1 cellular context compared by ENCODE assay signal in the genomic region with DNA sequence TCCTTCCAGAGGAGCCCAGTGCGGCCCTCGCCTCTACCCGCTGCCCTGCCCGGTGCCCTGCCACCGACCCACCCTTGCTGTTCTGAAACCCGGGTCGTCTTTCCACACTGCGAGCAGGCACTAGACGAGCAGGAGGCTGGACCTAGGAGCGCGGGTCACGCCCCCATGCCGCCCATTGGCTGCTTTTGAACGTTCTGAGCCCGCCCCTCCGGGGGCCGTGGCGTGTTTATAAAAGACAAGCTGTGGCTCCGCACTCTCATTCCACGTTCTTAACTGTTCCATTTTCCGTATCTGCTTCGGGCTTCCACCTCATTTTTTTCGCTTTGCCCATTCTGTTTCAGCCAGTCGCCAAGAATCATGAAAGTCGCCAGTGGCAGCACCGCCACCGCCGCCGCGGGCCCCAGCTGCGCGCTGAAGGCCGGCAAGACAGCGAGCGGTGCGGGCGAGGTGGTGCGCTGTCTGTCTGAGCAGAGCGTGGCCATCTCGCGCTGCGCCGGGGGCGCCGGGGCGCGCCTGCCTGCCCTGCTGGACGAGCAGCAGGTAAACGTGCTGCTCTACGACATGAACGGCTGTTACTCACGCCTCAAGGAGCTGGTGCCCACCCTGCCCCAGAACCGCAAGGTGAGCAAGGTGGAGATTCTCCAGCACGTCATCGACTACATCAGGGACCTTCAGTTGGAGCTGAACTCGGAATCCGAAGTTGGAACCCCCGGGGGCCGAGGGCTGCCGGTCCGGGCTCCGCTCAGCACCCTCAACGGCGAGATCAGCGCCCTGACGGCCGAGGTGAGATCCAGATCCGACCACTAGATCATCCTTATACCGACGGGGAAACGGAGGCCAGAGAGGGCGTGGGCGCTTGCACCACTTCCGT.
TF ChIP-seq lines count a peak whose summit lies in the region.

A gene with protein sequence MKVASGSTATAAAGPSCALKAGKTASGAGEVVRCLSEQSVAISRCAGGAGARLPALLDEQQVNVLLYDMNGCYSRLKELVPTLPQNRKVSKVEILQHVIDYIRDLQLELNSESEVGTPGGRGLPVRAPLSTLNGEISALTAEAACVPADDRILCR (plus strand): TSS at position 259 of the 871 bp plus-strand sequence. CDS start 99 bp downstream, at position 358.

TF ChIP-seq in K562, 482 proteins besides CTCF, POLR2A, EP300 and RAD21 (continued from another document and continues in another):
- TF ChIP-seq, protein P1, sequence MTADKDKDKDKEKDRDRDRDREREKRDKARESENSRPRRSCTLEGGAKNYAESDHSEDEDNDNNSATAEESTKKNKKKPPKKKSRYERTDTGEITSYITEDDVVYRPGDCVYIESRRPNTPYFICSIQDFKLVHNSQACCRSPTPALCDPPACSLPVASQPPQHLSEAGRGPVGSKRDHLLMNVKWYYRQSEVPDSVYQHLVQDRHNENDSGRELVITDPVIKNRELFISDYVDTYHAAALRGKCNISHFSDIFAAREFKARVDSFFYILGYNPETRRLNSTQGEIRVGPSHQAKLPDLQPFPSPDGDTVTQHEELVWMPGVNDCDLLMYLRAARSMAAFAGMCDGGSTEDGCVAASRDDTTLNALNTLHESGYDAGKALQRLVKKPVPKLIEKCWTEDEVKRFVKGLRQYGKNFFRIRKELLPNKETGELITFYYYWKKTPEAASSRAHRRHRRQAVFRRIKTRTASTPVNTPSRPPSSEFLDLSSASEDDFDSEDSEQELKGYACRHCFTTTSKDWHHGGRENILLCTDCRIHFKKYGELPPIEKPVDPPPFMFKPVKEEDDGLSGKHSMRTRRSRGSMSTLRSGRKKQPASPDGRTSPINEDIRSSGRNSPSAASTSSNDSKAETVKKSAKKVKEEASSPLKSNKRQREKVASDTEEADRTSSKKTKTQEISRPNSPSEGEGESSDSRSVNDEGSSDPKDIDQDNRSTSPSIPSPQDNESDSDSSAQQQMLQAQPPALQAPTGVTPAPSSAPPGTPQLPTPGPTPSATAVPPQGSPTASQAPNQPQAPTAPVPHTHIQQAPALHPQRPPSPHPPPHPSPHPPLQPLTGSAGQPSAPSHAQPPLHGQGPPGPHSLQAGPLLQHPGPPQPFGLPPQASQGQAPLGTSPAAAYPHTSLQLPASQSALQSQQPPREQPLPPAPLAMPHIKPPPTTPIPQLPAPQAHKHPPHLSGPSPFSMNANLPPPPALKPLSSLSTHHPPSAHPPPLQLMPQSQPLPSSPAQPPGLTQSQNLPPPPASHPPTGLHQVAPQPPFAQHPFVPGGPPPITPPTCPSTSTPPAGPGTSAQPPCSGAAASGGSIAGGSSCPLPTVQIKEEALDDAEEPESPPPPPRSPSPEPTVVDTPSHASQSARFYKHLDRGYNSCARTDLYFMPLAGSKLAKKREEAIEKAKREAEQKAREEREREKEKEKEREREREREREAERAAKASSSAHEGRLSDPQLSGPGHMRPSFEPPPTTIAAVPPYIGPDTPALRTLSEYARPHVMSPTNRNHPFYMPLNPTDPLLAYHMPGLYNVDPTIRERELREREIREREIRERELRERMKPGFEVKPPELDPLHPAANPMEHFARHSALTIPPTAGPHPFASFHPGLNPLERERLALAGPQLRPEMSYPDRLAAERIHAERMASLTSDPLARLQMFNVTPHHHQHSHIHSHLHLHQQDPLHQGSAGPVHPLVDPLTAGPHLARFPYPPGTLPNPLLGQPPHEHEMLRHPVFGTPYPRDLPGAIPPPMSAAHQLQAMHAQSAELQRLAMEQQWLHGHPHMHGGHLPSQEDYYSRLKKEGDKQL (CRISPR knock-in tag; IDR thresholded peaks at IDR 0.05; ENCODE audit: borderline replicate concordance), result no peak; the same call in 1 of the 2 replicates
- TF ChIP-seq MAX (CRISPR knock-in tag; IDR thresholded peaks at IDR 0.05), result peak; percentile 80
- peak; percentile 60 for TF ChIP-seq ZBTB33 (CRISPR knock-in tag; IDR thresholded peaks at IDR 0.05)
- TF ChIP-seq MTA2 (IDR thresholded peaks at IDR 0.05; ENCODE audit: low read depth), result peak; percentile 20; the same call in 1 of the 2 replicates
- TF ChIP-seq RFX1 (IDR thresholded peaks at IDR 0.05), result no peak
- peak; percentile 81; the same call in 1 of the 2 replicates for TF ChIP-seq RNF2 (IDR thresholded peaks at IDR 0.05)
- TF ChIP-seq GMEB1 (CRISPR knock-in tag; IDR thresholded peaks at IDR 0.05), result no peak
- no peak for TF ChIP-seq TRIM28 (IDR thresholded peaks at IDR 0.05)
- TF ChIP-seq STAT5B (CRISPR knock-in tag; IDR thresholded peaks at IDR 0.05), result no peak
- TF ChIP-seq ARID3A (IDR thresholded peaks at IDR 0.05; ENCODE audit: borderline replicate concordance, low read depth, low read length), result 0 out of 2 replicates have a peak, but pooled peaks have one; percentile 38
- peak; percentile 93; the same call in 1 of the 2 replicates for TF ChIP-seq KAT7 (CRISPR knock-in tag; IDR thresholded peaks at IDR 0.05; ENCODE audit: borderline replicate concordance)
- no peak; the same call in 1 of the 2 replicates for TF ChIP-seq XRCC5 (IDR thresholded peaks at IDR 0.05; ENCODE audit: low read depth, low read length)
- TF ChIP-seq, protein P2, sequence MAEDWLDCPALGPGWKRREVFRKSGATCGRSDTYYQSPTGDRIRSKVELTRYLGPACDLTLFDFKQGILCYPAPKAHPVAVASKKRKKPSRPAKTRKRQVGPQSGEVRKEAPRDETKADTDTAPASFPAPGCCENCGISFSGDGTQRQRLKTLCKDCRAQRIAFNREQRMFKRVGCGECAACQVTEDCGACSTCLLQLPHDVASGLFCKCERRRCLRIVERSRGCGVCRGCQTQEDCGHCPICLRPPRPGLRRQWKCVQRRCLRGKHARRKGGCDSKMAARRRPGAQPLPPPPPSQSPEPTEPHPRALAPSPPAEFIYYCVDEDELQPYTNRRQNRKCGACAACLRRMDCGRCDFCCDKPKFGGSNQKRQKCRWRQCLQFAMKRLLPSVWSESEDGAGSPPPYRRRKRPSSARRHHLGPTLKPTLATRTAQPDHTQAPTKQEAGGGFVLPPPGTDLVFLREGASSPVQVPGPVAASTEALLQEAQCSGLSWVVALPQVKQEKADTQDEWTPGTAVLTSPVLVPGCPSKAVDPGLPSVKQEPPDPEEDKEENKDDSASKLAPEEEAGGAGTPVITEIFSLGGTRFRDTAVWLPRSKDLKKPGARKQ (CRISPR knock-in tag; IDR thresholded peaks at IDR 0.05), result no peak
- no peak for TF ChIP-seq ZNF239 (CRISPR knock-in tag; IDR thresholded peaks at IDR 0.05)
- peak; percentile 86 for TF ChIP-seq EP400 (IDR thresholded peaks at IDR 0.05)
- no peak for TF ChIP-seq ZNF785 (CRISPR knock-in tag; IDR thresholded peaks at IDR 0.05)
- TF ChIP-seq, protein P3, sequence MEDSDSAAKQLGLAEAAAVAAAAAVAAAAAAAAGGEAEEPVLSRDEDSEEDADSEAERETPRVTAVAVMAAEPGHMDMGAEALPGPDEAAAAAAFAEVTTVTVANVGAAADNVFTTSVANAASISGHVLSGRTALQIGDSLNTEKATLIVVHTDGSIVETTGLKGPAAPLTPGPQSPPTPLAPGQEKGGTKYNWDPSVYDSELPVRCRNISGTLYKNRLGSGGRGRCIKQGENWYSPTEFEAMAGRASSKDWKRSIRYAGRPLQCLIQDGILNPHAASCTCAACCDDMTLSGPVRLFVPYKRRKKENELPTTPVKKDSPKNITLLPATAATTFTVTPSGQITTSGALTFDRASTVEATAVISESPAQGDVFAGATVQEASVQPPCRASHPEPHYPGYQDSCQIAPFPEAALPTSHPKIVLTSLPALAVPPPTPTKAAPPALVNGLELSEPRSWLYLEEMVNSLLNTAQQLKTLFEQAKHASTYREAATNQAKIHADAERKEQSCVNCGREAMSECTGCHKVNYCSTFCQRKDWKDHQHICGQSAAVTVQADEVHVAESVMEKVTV (CRISPR knock-in tag; IDR thresholded peaks at IDR 0.05), result no peak; the same call in 1 of the 2 replicates
- TF ChIP-seq SRSF3 (IDR thresholded peaks at IDR 0.05; ENCODE audit: insufficient read depth, low read length), result no peak
- no peak for TF ChIP-seq CBX3 (IDR thresholded peaks at IDR 0.05; ENCODE audit: borderline replicate concordance in 1 of 2, low read length in 2 of 2)
- TF ChIP-seq NCOA1 (IDR thresholded peaks at IDR 0.05; ENCODE audit: low read depth), result no peak
- TF ChIP-seq, protein P4, sequence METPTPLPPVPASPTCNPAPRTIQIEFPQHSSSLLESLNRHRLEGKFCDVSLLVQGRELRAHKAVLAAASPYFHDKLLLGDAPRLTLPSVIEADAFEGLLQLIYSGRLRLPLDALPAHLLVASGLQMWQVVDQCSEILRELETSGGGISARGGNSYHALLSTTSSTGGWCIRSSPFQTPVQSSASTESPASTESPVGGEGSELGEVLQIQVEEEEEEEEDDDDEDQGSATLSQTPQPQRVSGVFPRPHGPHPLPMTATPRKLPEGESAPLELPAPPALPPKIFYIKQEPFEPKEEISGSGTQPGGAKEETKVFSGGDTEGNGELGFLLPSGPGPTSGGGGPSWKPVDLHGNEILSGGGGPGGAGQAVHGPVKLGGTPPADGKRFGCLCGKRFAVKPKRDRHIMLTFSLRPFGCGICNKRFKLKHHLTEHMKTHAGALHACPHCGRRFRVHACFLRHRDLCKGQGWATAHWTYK (CRISPR knock-in tag; IDR thresholded peaks at IDR 0.05), result no peak; the same call in 1 of the 2 replicates
- no peak; the same call in 1 of the 2 replicates for TF ChIP-seq ZKSCAN1 (IDR thresholded peaks at IDR 0.05; ENCODE audit: low read depth, low read length)
- TF ChIP-seq NR2C2 (CRISPR knock-in tag; IDR thresholded peaks at IDR 0.05), result peak; percentile 85
- TF ChIP-seq NR2C2 (tag; IDR thresholded peaks at IDR 0.05), result no peak
- no peak for TF ChIP-seq PTTG1 (tag; IDR thresholded peaks at IDR 0.05; ENCODE audit: low read depth)
- TF ChIP-seq KDM5B (IDR thresholded peaks at IDR 0.05; ENCODE audit: insufficient replicate concordance, low read depth, low read length), result peak; percentile 100
- no peak for TF ChIP-seq SIRT6 (IDR thresholded peaks at IDR 0.05; ENCODE audit: low read depth, low read length)
- TF ChIP-seq HMGN3 (IDR thresholded peaks at IDR 0.05; ENCODE audit: borderline replicate concordance, extremely low read depth, insufficient read length, low read depth, low read length), result peak; percentile 78
- peak; percentile 60 to 90; a peak in 3 of 4 replicates for TF ChIP-seq SIN3A (IDR thresholded peaks at IDR 0.05; ENCODE audit: borderline replicate concordance in 2 of 2, control insufficient read depth in 1 of 2, low read depth in 2 of 2, low read length in 2 of 2)
- TF ChIP-seq ZFP36 (IDR thresholded peaks at IDR 0.05; ENCODE audit: low read depth, low read length, partially characterized antibody), result peak; percentile 37
- no peak for TF ChIP-seq FOXJ2 (tag; IDR thresholded peaks at IDR 0.05)
- no peak for TF ChIP-seq DDX20 (tag; IDR thresholded peaks at IDR 0.05; ENCODE audit: low read depth)
- TF ChIP-seq CREB1 (IDR thresholded peaks at IDR 0.05), result peak; percentile 42
- peak; percentile 58; the same call in 1 of the 2 replicates for TF ChIP-seq CREB1 (CRISPR knock-in tag; IDR thresholded peaks at IDR 0.05)
